22 cellular contexts compared by ENCODE assay signal in genomic region chrX:149818652-149819051, GRCh38. TPM values are rescaled to one million over a fixed set of nuclear protein-coding genes. Genes with fewer than 3 reads are reported as not detected.
"Had no signal": no experiment of that assay in that cellular context is flagged by ENCODE, and none has a peak within 500 bp of the region (broad histone marks: within the 10 kb centered on the region; RNA-seq: fewer than 3 reads in every experiment).

No MANE protein-coding gene starts in this region.

- H3K4me1 Mint-ChIP-seq: activated naive CD4-positive, alpha-beta T cell treated with anti-CD3 and anti-CD28 coated beads, Interleukin-2, amount 50 U/mL, for 24 hours; central memory CD8-positive, alpha-beta T cell; immature natural killer cell; neural progenitor cell had no signal

- H3K27me3 Mint-ChIP-seq: activated naive CD4-positive, alpha-beta T cell treated with anti-CD3 and anti-CD28 coated beads, Interleukin-2, amount 50 U/mL, for 24 hours; progenitor cell of endocrine pancreas had no signal

- H3K36me3 Mint-ChIP-seq: activated naive CD4-positive, alpha-beta T cell treated with anti-CD3 and anti-CD28 coated beads, Interleukin-2, amount 50 U/mL, for 24 hours; immature natural killer cell; neural progenitor cell had no signal

- ATAC-seq: body of pancreas; heart right ventricle; naive thymus-derived CD4-positive, alpha-beta T cell; stimulated activated naive CD8-positive, alpha-beta T cell treated with anti-CD3 and anti-CD28 coated beads, Interleukin-15, amount 100 ng/mL, for 72 hours had no signal

- H3K27ac Mint-ChIP-seq: activated naive CD4-positive, alpha-beta T cell treated with anti-CD3 and anti-CD28 coated beads, Interleukin-2, amount 50 U/mL, for 24 hours; immature natural killer cell; naive thymus-derived CD4-positive, alpha-beta T cell; neural progenitor cell; progenitor cell of endocrine pancreas; stimulated activated naive CD8-positive, alpha-beta T cell treated with anti-CD3 and anti-CD28 coated beads, Interleukin-15, amount 100 ng/mL, for 72 hours had no signal

- H3K4me3 Mint-ChIP-seq: activated naive CD4-positive, alpha-beta T cell treated with anti-CD3 and anti-CD28 coated beads, Interleukin-2, amount 50 U/mL, for 24 hours; central memory CD8-positive, alpha-beta T cell; immature natural killer cell; naive thymus-derived CD4-positive, alpha-beta T cell; neural progenitor cell; stimulated activated naive CD8-positive, alpha-beta T cell treated with anti-CD3 and anti-CD28 coated beads, Interleukin-15, amount 100 ng/mL, for 72 hours had no signal

- H3K27ac ChIP-seq: body of pancreas, coronary artery, esophagus muscularis mucosa, heart right ventricle, neural progenitor cell, suprapubic skin, transverse colon, uterus had no signal

- H3K9me3 Mint-ChIP-seq: activated naive CD4-positive, alpha-beta T cell treated with anti-CD3 and anti-CD28 coated beads, Interleukin-2, amount 50 U/mL, for 24 hours; central memory CD8-positive, alpha-beta T cell; immature natural killer cell; stimulated activated naive CD8-positive, alpha-beta T cell treated with anti-CD3 and anti-CD28 coated beads, Interleukin-15, amount 100 ng/mL, for 72 hours had no signal

- DNase-seq: activated effector memory CD4-positive, alpha-beta T cell treated with anti-CD3 and anti-CD28 coated beads, Interleukin-2, amount 50 U/mL, for 16 hours; amygdala; body of pancreas; heart right ventricle; immature natural killer cell; mesenchymal stem cell; naive thymus-derived CD4-positive, alpha-beta T cell; stimulated activated naive CD8-positive, alpha-beta T cell treated with anti-CD3 and anti-CD28 coated beads, Interleukin-15, amount 100 ng/mL, for 72 hours; transverse colon; uterus had no signal

RNA-seq across cellular contexts. Expression of gene MAGEA9, which starts 36.9 kb away (rescaled TPM):
- total RNA-seq: body of pancreas; esophagus muscularis mucosa; heart right ventricle; liver; mucosa of gallbladder; naive thymus-derived CD4-positive, alpha-beta T cell; osteoblast; progenitor cell of endocrine pancreas; skeletal muscle tissue; suprapubic skin; T-helper 1 cell treated with Interleukin-12 subunit alpha and Interleukin-12 subunit beta and Interleukin-4 antibody, amounts not matched to agents 30 ng/mL and 1 ng/mL, for 36 hours; transverse colon; uterus had no signal
